1 cellular context compared by ENCODE assay signal in genomic region chr1:175597969-175598765, GRCh38.
TF ChIP-seq lines count a peak whose summit lies in the region.

No MANE protein-coding gene starts in this region.

TF ChIP-seq in GM12878, 131 proteins besides CTCF, POLR2A, EP300 and RAD21 (continued from another document):
- TF ChIP-seq JUND (IDR thresholded peaks at IDR 0.05; ENCODE audit: low read depth, low read length) (no peak), BRCA1 (IDR thresholded peaks at IDR 0.05; ENCODE audit: low read depth, low read length) (no peak), YY1 (IDR thresholded peaks at IDR 0.05; ENCODE audit: low read depth, low read length) (no peak), KDM1A (IDR thresholded peaks at IDR 0.05; ENCODE audit: borderline replicate concordance) (no peak), FOXK2 (IDR thresholded peaks at IDR 0.05) (no peak), KAT2A (conservative IDR thresholded peaks at IDR 0.05; ENCODE audit: control insufficient read depth, low read depth, low read length) (no peak)
- TF ChIP-seq, protein P1, sequence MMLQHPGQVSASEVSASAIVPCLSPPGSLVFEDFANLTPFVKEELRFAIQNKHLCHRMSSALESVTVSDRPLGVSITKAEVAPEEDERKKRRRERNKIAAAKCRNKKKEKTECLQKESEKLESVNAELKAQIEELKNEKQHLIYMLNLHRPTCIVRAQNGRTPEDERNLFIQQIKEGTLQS (IDR thresholded peaks at IDR 0.05; ENCODE audit: borderline replicate concordance, extremely low read depth, low read depth, low read length): no peak
